In genomic region chr16:2919511-2920255, GRCh38 we compare ENCODE assay signal across 8 cellular contexts. TPM values are rescaled to one million over a fixed set of nuclear protein-coding genes. Genes with fewer than 3 reads are reported as not detected.
DNase-seq lines count a peak whose midpoint lies in the region; ATAC-seq, FAIRE-seq and TF ChIP-seq lines count a peak whose summit lies in the region.

No MANE protein-coding gene starts in this region.

- H3K27ac ChIP-seq in endothelial cell of umbilical vein (ENCODE audit: insufficient read depth, low read depth, low read length) = no peak overlapping the region

- ATAC-seq in GM18907 (IDR thresholded peaks at IDR 0.05; ENCODE audit: unreplicated experiment) (peak; percentile 50), HG03095 (IDR thresholded peaks at IDR 0.05; ENCODE audit: unreplicated experiment) (no peak)

- H3K79me2 ChIP-seq in endothelial cell of umbilical vein (ENCODE audit: control insufficient read depth, insufficient read depth, low read length) = peaks cover 2% of the 10 kb centered on the region

- intact Hi-C loops in endothelial cell of umbilical vein (cut with micrococcal nuclease) = loop anchor here (1.0 to 5.0 kb wide), 4 partner anchors 15 to 142 kb away; partner anchors contain the start of gene ELOB

- TF ChIP-seq CTCF in endothelial cell of umbilical vein (IDR thresholded peaks at IDR 0.05; ENCODE audit: extremely low read depth in 1 of 2, insufficient read depth in 1 of 2, low read depth in 1 of 2, low read length in 2 of 2) = peak; percentile 64 to 80

- no peak overlapping the region for H3K9ac ChIP-seq in endothelial cell of umbilical vein (replicated peaks; ENCODE audit: extremely low read depth, insufficient read depth, low read length)

- no peaks in the 10 kb centered on the region for H3K9me1 ChIP-seq in endothelial cell of umbilical vein (replicated peaks; ENCODE audit: control insufficient read depth, extremely low read depth, insufficient read depth, low read length)

- H4K20me1 ChIP-seq in endothelial cell of umbilical vein (replicated peaks; ENCODE audit: control insufficient read depth, extremely low read depth, insufficient read depth, low read length) = no peaks in the 10 kb centered on the region

- H3K4me1 ChIP-seq in endothelial cell of umbilical vein (ENCODE audit: control insufficient read depth, extremely low read depth, insufficient read depth, low read length) = peaks cover 16% of the 10 kb centered on the region

- TF ChIP-seq POLR2A in endothelial cell of umbilical vein (IDR thresholded peaks at IDR 0.05; ENCODE audit: low read depth, low read length) = no peak

- no peaks in the 10 kb centered on the region for H3K27me3 ChIP-seq in endothelial cell of umbilical vein (ENCODE audit: control insufficient read depth in 2 of 2, insufficient read depth in 2 of 2, low read length in 2 of 2)

- no peak overlapping the region for H3K4me2 ChIP-seq in endothelial cell of umbilical vein (ENCODE audit: insufficient read depth, low read length)

- no peak overlapping the region for H2AFZ ChIP-seq in endothelial cell of umbilical vein (ENCODE audit: low read depth, low read length)

- dilution Hi-C loops in endothelial cell of umbilical vein (cut with MboI; ENCODE audit: extremely low pct_ligation_motif_present, low sequenced_read_pairs) = no loop called here

- CTCF ChIA-PET in endothelial cell of umbilical vein (lab: Charles Lee) = interaction anchor here (0.7 to 7.7 kb wide), 13 partner anchors 8 to 81 kb away, joined by 3 to 50 read pairs (median 4); partner anchors contain the start of gene FLYWCH2

- DNase-seq in AG08395 (ENCODE audit: low spot score) (peak; percentile 71), NCI-H748 (lab: John Stamatoyannopoulos, UW; ENCODE audit: unreplicated experiment) (peak; percentile 48), endothelial cell of umbilical vein (ENCODE audit: low read depth, low spot score) (peak; percentile 74), mucosa of gallbladder (ENCODE audit: low spot score) (peak; percentile 68), stromal cell of bone marrow (ENCODE audit: low read depth) (peak; percentile 83)
- DNase-seq in activated CD8-positive, alpha-beta memory T cell treated with anti-CD3 and anti-CD28 coated beads, Interleukin-2, amount 50 U/mL, for 1 hour (ENCODE audit: extremely low read depth) = peak; percentile 26

- FAIRE-seq in endothelial cell of umbilical vein (lab: Jason Lieb, UNC) = peak; percentile 81

- no peaks in the 10 kb centered on the region for H3K9me3 ChIP-seq in endothelial cell of umbilical vein (replicated peaks; ENCODE audit: control insufficient read depth, insufficient read depth, low read length)

- no peak overlapping the region for H3K4me3 ChIP-seq in endothelial cell of umbilical vein (replicated peaks in 1 of 3; ENCODE audit: insufficient read depth in 1 of 3, low read depth in 1 of 3, low read length in 3 of 3)

- H3K36me3 ChIP-seq in endothelial cell of umbilical vein (ENCODE audit: control insufficient read depth in 2 of 2, extremely low read depth in 1 of 2, insufficient read depth in 2 of 2, low read length in 2 of 2) = peaks cover 0 to 2% of the 10 kb centered on the region in 2 experiments

- BruUV-seq in endothelial cell of umbilical vein (replicated peaks; lab: Mats Ljungman, UMichigan) = no TSS peak

- POLR2A ChIA-PET in endothelial cell of umbilical vein (lab: Charles Lee) = no interaction called here

TF ChIP-seq in endothelial cell of umbilical vein, 7 proteins besides CTCF, POLR2A, EP300 and RAD21:
- TF ChIP-seq, protein P1, sequence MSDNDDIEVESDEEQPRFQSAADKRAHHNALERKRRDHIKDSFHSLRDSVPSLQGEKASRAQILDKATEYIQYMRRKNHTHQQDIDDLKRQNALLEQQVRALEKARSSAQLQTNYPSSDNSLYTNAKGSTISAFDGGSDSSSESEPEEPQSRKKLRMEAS (IDR thresholded peaks at IDR 0.05; ENCODE audit: insufficient read depth, insufficient read length) = no peak
- TF ChIP-seq GATA2 (IDR thresholded peaks at IDR 0.05; ENCODE audit: insufficient read depth, insufficient read length, low read depth, low read length) (no peak), MYC (IDR thresholded peaks at IDR 0.05; ENCODE audit: low read depth, low read length) (no peak), POLR2AphosphoS5 (IDR thresholded peaks at IDR 0.05; ENCODE audit: insufficient read depth, low read depth, low read length) (no peak), JUN (IDR thresholded peaks at IDR 0.05; ENCODE audit: borderline replicate concordance, insufficient read depth, insufficient read length, low read depth) (no peak), FOS (IDR thresholded peaks at IDR 0.05; ENCODE audit: borderline replicate concordance, insufficient read depth, low read length) (no peak), EZH2 (IDR thresholded peaks at IDR 0.05; ENCODE audit: borderline replicate concordance, low read depth, low read length, severe bottlenecking) (no peak)

RNA-seq across cellular contexts. Expression of gene FLYWCH1, which starts 8.0 kb away (rescaled TPM):
- total RNA-seq in endothelial cell of umbilical vein = 51.2 and 51.7 TPM in 2 replicates
- polyA plus RNA-seq in endothelial cell of umbilical vein = 32.0 and 37.3 TPM in 2 replicates
- polyA plus RNA-seq in endothelial cell of umbilical vein (2011; cell fraction: cytosol; rRNA removed) = 23.0 and 28.7 TPM in 2 replicates
- 67.2 and 71.4 TPM in 2 replicates for polyA plus RNA-seq in endothelial cell of umbilical vein (2011; cell fraction: nucleus; rRNA removed)
- polyA plus RNA-seq in endothelial cell of umbilical vein (2012) = 29.5 and 34.1 TPM in 2 replicates
- polyA minus RNA-seq in endothelial cell of umbilical vein = 13.5 and 16.3 TPM in 2 replicates
- 33.3 TPM for polyA minus RNA-seq in endothelial cell of umbilical vein (2011; cell fraction: cytosol; rRNA and poly(A)+ RNA removed)
- 11.1 and 21.3 TPM in 2 replicates for polyA minus RNA-seq in endothelial cell of umbilical vein (2011; cell fraction: nucleus; rRNA and poly(A)+ RNA removed)
- total RNA-seq in mucosa of gallbladder = 57.5 TPM

RNA-seq across cellular contexts. Expression of gene FLYWCH2, which starts 36.7 kb away (rescaled TPM):
- 18.3 and 24.1 TPM in 2 replicates for total RNA-seq in endothelial cell of umbilical vein
- polyA plus RNA-seq in endothelial cell of umbilical vein = 34.6 and 45.1 TPM in 2 replicates
- polyA plus RNA-seq in endothelial cell of umbilical vein (2011; cell fraction: cytosol; rRNA removed) = 21.5 and 38.9 TPM in 2 replicates
- 10.8 and 12.1 TPM in 2 replicates for polyA plus RNA-seq in endothelial cell of umbilical vein (2011; cell fraction: nucleus; rRNA removed)
- polyA plus RNA-seq in endothelial cell of umbilical vein (2012) = 22.9 and 29.6 TPM in 2 replicates
- 5.2 and 7.3 TPM in 2 replicates for polyA minus RNA-seq in endothelial cell of umbilical vein
- 92.6 TPM for polyA minus RNA-seq in endothelial cell of umbilical vein (2011; cell fraction: cytosol; rRNA and poly(A)+ RNA removed)
- 1.4 and 3.6 TPM in 2 replicates for polyA minus RNA-seq in endothelial cell of umbilical vein (2011; cell fraction: nucleus; rRNA and poly(A)+ RNA removed)
- 35.5 TPM for total RNA-seq in mucosa of gallbladder

RNA-seq across cellular contexts. Expression of gene KREMEN2, which starts 44.4 kb away (rescaled TPM):
- total RNA-seq in endothelial cell of umbilical vein = not detected in 2 replicates
- not detected in 2 replicates for polyA plus RNA-seq in endothelial cell of umbilical vein
- polyA plus RNA-seq in endothelial cell of umbilical vein (2011; cell fraction: cytosol; rRNA removed) = not detected in 2 replicates
- polyA plus RNA-seq in endothelial cell of umbilical vein (2011; cell fraction: nucleus; rRNA removed) = not detected in 2 replicates
- polyA plus RNA-seq in endothelial cell of umbilical vein (2012) = 0.08 TPM in 1 of 2 replicates, not detected in the other
- polyA minus RNA-seq in endothelial cell of umbilical vein = not detected in 2 replicates
- polyA minus RNA-seq in endothelial cell of umbilical vein (2011; cell fraction: cytosol; rRNA and poly(A)+ RNA removed) = 2.3 TPM
- polyA minus RNA-seq in endothelial cell of umbilical vein (2011; cell fraction: nucleus; rRNA and poly(A)+ RNA removed) = not detected in 2 replicates
- not detected for total RNA-seq in mucosa of gallbladder

RNA-seq across cellular contexts. Expression of gene PAQR4, which starts 49.5 kb away (rescaled TPM):
- total RNA-seq in endothelial cell of umbilical vein (25.4 and 31.2 TPM in 2 replicates), mucosa of gallbladder (33.1 TPM)
- polyA plus RNA-seq in endothelial cell of umbilical vein = 23.8 and 25.7 TPM in 2 replicates
- 17.0 and 17.7 TPM in 2 replicates for polyA plus RNA-seq in endothelial cell of umbilical vein (2011; cell fraction: cytosol; rRNA removed)
- polyA plus RNA-seq in endothelial cell of umbilical vein (2011; cell fraction: nucleus; rRNA removed) = 16.3 and 18.2 TPM in 2 replicates
- 10.2 and 11.6 TPM in 2 replicates for polyA plus RNA-seq in endothelial cell of umbilical vein (2012)
- 11.3 and 13.2 TPM in 2 replicates for polyA minus RNA-seq in endothelial cell of umbilical vein
- 59.7 TPM for polyA minus RNA-seq in endothelial cell of umbilical vein (2011; cell fraction: cytosol; rRNA and poly(A)+ RNA removed)
- polyA minus RNA-seq in endothelial cell of umbilical vein (2011; cell fraction: nucleus; rRNA and poly(A)+ RNA removed) = 3.6 and 4.8 TPM in 2 replicates

Comparison
In these comparisons a context has a peak if more than half of its experiments do, and no peak if none do; other contexts are left out.
1. DNase-seq: peak in every context shown above with its lines; median percentile 83 in stromal cell of bone marrow; 74 in endothelial cell of umbilical vein; 71 in AG08395; 68 in mucosa of gallbladder; 48 in NCI-H748; 26 in activated CD8-positive, alpha-beta memory T cell treated with anti-CD3 and anti-CD28 coated beads, Interleukin-2, amount 50 U/mL, for 1 hour.